Comparison of ENCODE assay signal across 10 cellular contexts in the genomic region with DNA sequence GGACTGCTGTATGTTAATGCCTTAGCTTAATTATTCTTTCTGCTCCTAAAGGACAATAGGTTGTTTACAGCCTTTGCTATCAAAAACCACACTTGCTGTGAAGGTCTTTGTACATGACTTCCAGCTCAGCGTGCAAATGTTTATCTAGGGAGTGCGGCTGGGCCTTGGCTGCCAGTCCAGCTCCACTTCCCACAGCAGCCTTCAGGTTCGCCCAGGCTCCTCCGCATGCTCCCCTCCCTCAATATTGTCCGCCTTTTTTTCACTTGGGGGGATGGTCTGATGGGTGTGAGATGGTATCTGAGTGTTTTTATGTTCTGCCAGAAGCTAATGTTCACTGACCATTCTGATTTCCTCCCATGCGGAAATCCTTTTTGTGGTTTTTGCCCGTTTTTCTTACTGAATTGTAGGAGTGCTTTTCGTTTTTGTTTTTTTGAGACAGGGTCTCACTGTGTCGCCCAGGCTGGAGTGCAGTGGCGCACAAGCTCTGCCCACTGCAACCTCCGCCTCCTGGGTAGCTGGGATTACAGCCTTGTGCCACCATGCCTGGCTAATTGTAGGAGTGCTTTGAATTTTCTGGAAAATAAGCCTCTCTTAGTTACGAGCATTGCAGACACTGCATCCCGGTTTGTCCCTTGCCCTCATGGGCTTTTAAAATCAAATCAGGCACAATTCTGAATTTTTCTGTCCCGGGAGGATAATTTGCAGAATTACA. TPM values are rescaled to one million over a fixed set of nuclear protein-coding genes. Genes with fewer than 3 reads are reported as not detected.
DNase-seq lines count a peak whose midpoint lies in the region; ATAC-seq, FAIRE-seq and TF ChIP-seq lines count a peak whose summit lies in the region.
"Had no signal": no experiment of that assay in that cellular context is flagged by ENCODE, and none has a peak within 500 bp of the region (broad histone marks: within the 10 kb centered on the region; RNA-seq: fewer than 3 reads in every experiment).

No MANE protein-coding gene starts in this region.

- H2AFZ ChIP-seq in H1 (ENCODE audit: low read length), result no peak overlapping the region

- peak overlapping the region; percentile 76 for H2AK5ac ChIP-seq in H1 (ENCODE audit: low read depth, low read length)

- H3K27ac ChIP-seq in AG04450 (ENCODE audit: low read depth, low read length) (peak overlapping the region; percentile 93), H1 (ENCODE audit: low read depth, low read length) (peak overlapping the region; percentile 54; the same call in 1 of the 2 replicates)
- H3K27ac ChIP-seq: KMS-11 had no signal

- no peak overlapping the region for H3K4ac ChIP-seq in H1 (replicated peaks; ENCODE audit: insufficient read length, low read depth, low read length)

- H2BK5ac ChIP-seq in H1 (ENCODE audit: low read depth, low read length), result peak overlapping the region; percentile 76; the same call in 1 of the 2 replicates

- H2BK120ac ChIP-seq in H1 (replicated peaks; ENCODE audit: low read depth, low read length), result no peak overlapping the region

- H4K5ac ChIP-seq in H1 (ENCODE audit: insufficient read length, low read depth, low read length), result peak overlapping the region; percentile 12

- H2BK15ac ChIP-seq in H1 (ENCODE audit: low read length), result no peak overlapping the region

- H3K4me3 ChIP-seq in AG04450 (ENCODE audit: low read depth, low read length), result peak overlapping the region; percentile 39
- H3K4me3 ChIP-seq in H1 (ENCODE audit: extremely low read depth in 1 of 4, insufficient read depth in 2 of 4, low read depth in 3 of 4, low read length in 4 of 4), result no peak overlapping the region

- peak overlapping the region; percentile 39 to 52 for H3K4me2 ChIP-seq in H1 (ENCODE audit: insufficient read depth in 1 of 2, low read depth in 2 of 2, low read length in 2 of 2)
- H3K4me2 ChIP-seq: KMS-11 had no signal

- POLR2A ChIA-PET in AG04450 (lab: Yijun Ruan, JAX) (interaction anchor here (0.9 to 2.1 kb wide), 13 partner anchors 9 to 348 kb away, joined by 3 to 15 read pairs (median 5); a partner anchor contains a TSS), H1 (lab: Charles Lee; ENCODE audit: partially characterized antibody) (interaction anchor here (1.0 to 1.7 kb wide), 3 partner anchors 15 to 26 kb away, joined by 3 to 6 read pairs (median 4); no protein-coding TSS in a partner anchor)

- peak overlapping the region; percentile 38 to 57 (median 51) for H3K4me3 Mint-ChIP-seq in nephron
- no peak overlapping the region for H3K4me3 Mint-ChIP-seq in activated T-cell treated with anti-CD3 and anti-CD28 coated beads, Interleukin-2, amount 50 U/mL, for 24 hours
- H3K4me3 Mint-ChIP-seq: activated CD4-positive, alpha-beta memory T cell treated with anti-CD3 and anti-CD28 coated beads, Interleukin-2, amount 10 ng/mL, durations not matched to agents 7 days and 5 days had no signal

- H2BK12ac ChIP-seq in H1 (ENCODE audit: low read depth, low read length), result peak overlapping the region; percentile 70

- no peak for FAIRE-seq in H1 (lab: Jason Lieb, UNC)

- no peak for TF ChIP-seq RAD21 in H1 (IDR thresholded peaks at IDR 0.05 in 1 of 2, conservative IDR thresholded peaks at IDR 0.05 in 1 of 2; ENCODE audit: low read depth in 2 of 2, low read length in 2 of 2)

- H4K91ac ChIP-seq in H1 (replicated peaks; ENCODE audit: insufficient read length, low read length), result peak overlapping the region; percentile 25

- H3K36me3 ChIP-seq in H1 (ENCODE audit: control insufficient read depth in 2 of 4, insufficient read depth in 4 of 4, low read length in 3 of 4), result peaks cover 0 to 15% (median under 1%) of the 10 kb centered on the region in 4 experiments; a peak in 4 of 8 replicates

- H3K18ac ChIP-seq in H1 (ENCODE audit: extremely low read depth, low read length), result peak overlapping the region; percentile 73

- peak overlapping the region; percentile 90 to 95 (median 93) for H3K27ac Mint-ChIP-seq in nephron
- no peak overlapping the region for H3K27ac Mint-ChIP-seq in activated T-cell treated with anti-CD3 and anti-CD28 coated beads, Interleukin-2, amount 50 U/mL, for 24 hours
- H3K27ac Mint-ChIP-seq: activated CD4-positive, alpha-beta memory T cell treated with anti-CD3 and anti-CD28 coated beads, Interleukin-2, amount 10 ng/mL, durations not matched to agents 7 days and 5 days had no signal

- DNase-seq in AG04450 (ENCODE audit: low read depth, low spot score) (no peak), NCI-H345 treated with DMSO at 0.1 percent for 48 hours (lab: John Stamatoyannopoulos, UW; ENCODE audit: unreplicated experiment) (peak; percentile 92), H1 (ENCODE audit: low read depth in 1 of 2, low spot score in 2 of 2) (no peak), DMS79 treated with DMSO at 0.1 percent for 48 hours (lab: John Stamatoyannopoulos, UW) (no peak)
- no peak for DNase-seq in activated T-cell treated with anti-CD3 and anti-CD28 coated beads, Interleukin-2, amount 50 U/mL, for 24 hours
- no peak for DNase-seq in activated CD8-positive, alpha-beta memory T cell treated with anti-CD3 and anti-CD28 coated beads for 24 hours
- DNase-seq: activated CD4-positive, alpha-beta memory T cell treated with anti-CD3 and anti-CD28 coated beads, Interleukin-2, amount 10 ng/mL, durations not matched to agents 7 days and 5 days had no signal

- peaks cover 10 to 37% (median 25%) of the 10 kb centered on the region in 4 experiments for H3K4me1 ChIP-seq in H1 (replicated peaks in 1 of 4; ENCODE audit: control insufficient read depth in 3 of 4, insufficient read depth in 4 of 4, low read length in 3 of 4)

- no peak overlapping the region for H3K56ac ChIP-seq in H1 (replicated peaks; ENCODE audit: insufficient read length, low read depth, low read length)

- no peak overlapping the region for H4K8ac ChIP-seq in H1 (ENCODE audit: extremely low read depth, insufficient read depth, low read length)

- 0 out of 2 replicates have a peak, but pooled peaks cover 2% of the 10 kb centered on the region for H3K23me2 ChIP-seq in H1 (ENCODE audit: low read depth, low read length)

- peaks cover 13 to 24% of the 10 kb centered on the region in 2 experiments for H4K20me1 ChIP-seq in H1 (replicated peaks in 1 of 2; ENCODE audit: control insufficient read depth in 1 of 2, insufficient read depth in 2 of 2, low read length in 2 of 2)

- 0 out of 2 replicates have a peak overlapping the region, but pooled peaks have one; percentile 13 for H2BK20ac ChIP-seq in H1 (ENCODE audit: low read length)

- peaks cover 22 to 99% of the 10 kb centered on the region in 2 experiments; a peak in 3 of 4 replicates for H3K79me2 ChIP-seq in H1 (ENCODE audit: control insufficient read depth in 1 of 2, insufficient read depth in 2 of 2, low read length in 2 of 2)

- no peaks in the 10 kb centered on the region for H3K9me3 Mint-ChIP-seq in nephron
- peaks cover 6% of the 10 kb centered on the region for H3K9me3 Mint-ChIP-seq in activated T-cell treated with anti-CD3 and anti-CD28 coated beads, Interleukin-2, amount 50 U/mL, for 24 hours
- H3K9me3 Mint-ChIP-seq: activated CD4-positive, alpha-beta memory T cell treated with anti-CD3 and anti-CD28 coated beads, Interleukin-2, amount 10 ng/mL, durations not matched to agents 7 days and 5 days had no signal

- no peak for TF ChIP-seq EP300 in H1 (IDR thresholded peaks at IDR 0.05; ENCODE audit: borderline replicate concordance in 1 of 2, low read depth in 2 of 2, low read length in 2 of 2)

- 78% methylated on average over 14 of the region's 14 CpGs; no CpG with 5 or more reads in 1 of the 2 experiments for WGBS in H1 (ENCODE audit: extremely low coverage in 1 of 2, insufficient coverage in 1 of 2, insufficient read length in 1 of 2, insufficient replicate concordance in 2 of 2, low coverage in 1 of 2, low lambda C conversion rate in 2 of 2, missing lambda C conversion rate in 1 of 2), 2 experiments

- no peak overlapping the region for H3K14ac ChIP-seq in H1 (ENCODE audit: insufficient read length)

- TF ChIP-seq CTCF in AG04450 (IDR thresholded peaks at IDR 0.05; ENCODE audit: low read depth, low read length) (no peak), H1 (IDR thresholded peaks at IDR 0.05; ENCODE audit: control extremely low read depth in 1 of 3, insufficient read depth in 1 of 3, low read depth in 1 of 3, low read length in 3 of 3) (no peak), nephron (IDR thresholded peaks at IDR 0.05; ENCODE audit: unreplicated experiment in 3 of 3) (no peak)

- ATAC-seq in HG03457 (IDR thresholded peaks at IDR 0.05; ENCODE audit: unreplicated experiment), result no peak

- H3K79me1 ChIP-seq in H1 (ENCODE audit: low read depth, low read length), result peaks cover 36% of the 10 kb centered on the region

- no peak overlapping the region for H3K23ac ChIP-seq in H1 (ENCODE audit: insufficient read length)

- peaks cover 4% of the 10 kb centered on the region for H3K27me3 Mint-ChIP-seq in nephron (ENCODE audit: low read depth)
- peaks cover 4% of the 10 kb centered on the region for H3K27me3 Mint-ChIP-seq in activated T-cell treated with anti-CD3 and anti-CD28 coated beads, Interleukin-2, amount 50 U/mL, for 24 hours
- H3K27me3 Mint-ChIP-seq: activated CD4-positive, alpha-beta memory T cell treated with anti-CD3 and anti-CD28 coated beads, Interleukin-2, amount 10 ng/mL, durations not matched to agents 7 days and 5 days had no signal

- H3K27me3 ChIP-seq in AG04450 (ENCODE audit: control insufficient read depth, insufficient read depth, low read length) (no peaks in the 10 kb centered on the region), H1 (replicated peaks in 1 of 4; ENCODE audit: control insufficient read depth in 3 of 4, extremely low read depth in 1 of 4, insufficient read depth in 3 of 4, low read length in 3 of 4) (no peaks in the 10 kb centered on the region)

- no peak for TF ChIP-seq POLR2A in H1 (IDR thresholded peaks at IDR 0.05; ENCODE audit: control extremely low read depth in 1 of 2, low read depth in 2 of 2, low read length in 2 of 2)

- CTCF ChIA-PET in AG04450 (lab: Charles Lee), result interaction anchor here (1.8 kb wide), 1 partner anchor 416 kb away, joined by 7 read pairs; no protein-coding TSS in a partner anchor
- CTCF ChIA-PET in H1 (lab: Charles Lee; ENCODE audit: partially characterized antibody), result interaction anchor here (0.8 to 3.0 kb wide), 10 partner anchors 12 to 136 kb away, joined by 3 to 9 read pairs (median 4); no protein-coding TSS in a partner anchor

- H3K4me1 Mint-ChIP-seq in nephron, result peaks cover 52% of the 10 kb centered on the region
- no peaks in the 10 kb centered on the region for H3K4me1 Mint-ChIP-seq in activated T-cell treated with anti-CD3 and anti-CD28 coated beads, Interleukin-2, amount 50 U/mL, for 24 hours (ENCODE audit: low read depth)
- H3K4me1 Mint-ChIP-seq: activated CD4-positive, alpha-beta memory T cell treated with anti-CD3 and anti-CD28 coated beads, Interleukin-2, amount 10 ng/mL, durations not matched to agents 7 days and 5 days had no signal

- H3K9ac ChIP-seq in H1 (replicated peaks in 1 of 4; ENCODE audit: extremely low read depth in 1 of 4, low read depth in 3 of 4, low read length in 3 of 4), result peak overlapping the region in 1 of 4 experiments; percentile 21; a peak in 1 of 7 replicates
- H3K9ac ChIP-seq: KMS-11 had no signal

- H3K9me3 ChIP-seq in AG04450 (ENCODE audit: control insufficient read depth, insufficient read depth, low read length) (peaks cover 3% of the 10 kb centered on the region; the same call in 1 of the 2 replicates), H1 (ENCODE audit: insufficient read depth in 2 of 2, low read depth in 1 of 2, low read length in 1 of 2) (peaks cover 4% of the 10 kb centered on the region in 2 experiments; a peak in 2 of 4 replicates)

- H3K36me3 Mint-ChIP-seq in nephron (ENCODE audit: low read depth), result peaks cover 13% of the 10 kb centered on the region
- no peaks in the 10 kb centered on the region for H3K36me3 Mint-ChIP-seq in activated T-cell treated with anti-CD3 and anti-CD28 coated beads, Interleukin-2, amount 50 U/mL, for 24 hours (ENCODE audit: low read depth)

RNA-seq across cellular contexts. Expression of a gene that starts 28.8 kb away (rescaled TPM):
- polyA plus RNA-seq in AG04450 (2011; rRNA removed) (224 and 276 TPM in 2 replicates), H1 (2011; rRNA removed) (28.3 and 31.5 TPM in 2 replicates)
- 304 and 360 TPM in 2 replicates for polyA minus RNA-seq in AG04450 (2011; rRNA and poly(A)+ RNA removed)
- total RNA-seq in H1 (2021; fragmentation: NEBNext Ultra II Directional; extraction: Animal tissue kit (Norgen Biotek cat#: 25700)), result 35.4 and 39.4 TPM in 2 replicates
- polyA plus RNA-seq in H1 (2011; cell fraction: cytosol; rRNA removed), result 30.9 TPM
- polyA plus RNA-seq in H1 (2011; cell fraction: nucleus; rRNA removed), result 43.6 TPM
- 25.9 to 31.0 TPM (median 28.9 TPM) in 4 replicates for polyA plus RNA-seq in H1 (2012, experiment 1 of 2)
- 15.9 TPM for polyA plus RNA-seq in H1 (2012, experiment 2 of 2)
- 17.7 TPM for polyA plus RNA-seq in H1 (2013, experiment 1 of 2)
- polyA plus RNA-seq in H1 (2013, experiment 2 of 2), result 19.1 TPM
- polyA minus RNA-seq in H1 (2011; rRNA and poly(A)+ RNA removed), result 86.7 and 93.2 TPM in 2 replicates
- polyA minus RNA-seq in H1 (2011; cell fraction: cytosol; rRNA and poly(A)+ RNA removed), result 32.7 TPM
- polyA minus RNA-seq in H1 (2011; cell fraction: nucleus; rRNA and poly(A)+ RNA removed), result 35.7 TPM
